In genomic region chr22:29469755-29470154, GRCh38 we compare ENCODE assay signal across 12 cellular contexts. TPM values are rescaled to one million over a fixed set of nuclear protein-coding genes. Genes with fewer than 3 reads are reported as not detected.
DNase-seq lines count a peak whose midpoint lies in the region; ATAC-seq and TF ChIP-seq lines count a peak whose summit lies in the region.
"Had no signal": no experiment of that assay in that cellular context is flagged by ENCODE, and none has a peak within 500 bp of the region (broad histone marks: within the 10 kb centered on the region; RNA-seq: fewer than 3 reads in every experiment).

No MANE protein-coding gene starts in this region.

- H3K4me3 Mint-ChIP-seq in CD4-positive, alpha-beta memory T cell: peak overlapping the region in 5 of 8 donors; percentile 18 to 78 (median 74)
- peak overlapping the region; percentile 66 for H3K4me3 Mint-ChIP-seq in memory B cell

- intact Hi-C loops in CD4-positive, alpha-beta memory T cell (cut with micrococcal nuclease): no loop called here
- intact Hi-C loops in breast epithelium (cut with DNase I; ENCODE audit: low total_unique reads) (no loop called here), ovary (cut with DNase I) (no loop called here)

- no peaks in the 10 kb centered on the region for H3K27me3 ChIP-seq in CD4-positive, alpha-beta memory T cell (ENCODE audit: insufficient read depth, low read length)
- H3K27me3 ChIP-seq in breast epithelium (no peaks in the 10 kb centered on the region), ovary (no peaks in the 10 kb centered on the region)
- H3K27me3 ChIP-seq: vagina had no signal

- POLR2A ChIA-PET in CD4-positive, alpha-beta memory T cell (lab: Charles Lee; ENCODE audit: partially characterized antibody): no interaction called here
- POLR2A ChIA-PET in HEK293 (lab: Yijun Ruan, JAX) (interaction anchor here (0.7 kb wide), 1 partner anchor 12 kb away, joined by 3 read pairs; no protein-coding TSS in a partner anchor), RWPE1 (lab: Yijun Ruan, JAX; ENCODE audit: low non-redundant PET) (interaction anchor here (0.8 kb wide), 1 partner anchor 152 kb away, joined by 3 read pairs; no protein-coding TSS in a partner anchor)

- H3K4me3 ChIP-seq in CD4-positive, alpha-beta memory T cell (ENCODE audit: low read length in 2 of 2): peak overlapping the region in 1 of 2 donors; percentile 38
- H3K4me3 ChIP-seq in HEK293 (ENCODE audit: low read depth, low read length) (peak overlapping the region; percentile 62), breast epithelium (peak overlapping the region in 2 of 3 donors; percentile 47 to 67), ovary (no peak overlapping the region)

- CTCF ChIA-PET in CD4-positive, alpha-beta memory T cell (lab: Charles Lee; ENCODE audit: partially characterized antibody): no interaction called here
- CTCF ChIA-PET in HEK293 (lab: Yijun Ruan, JAX): interaction anchor here (0.6 to 3.2 kb wide), 18 partner anchors 8 to 503 kb away, joined by 3 to 16 read pairs (median 4); partner anchors contain the start of gene THOC5
- CTCF ChIA-PET in RWPE1 (lab: Yijun Ruan, JAX): interaction anchor here (0.5 to 0.6 kb wide), 3 partner anchors 13 to 1026 kb away, joined by 3 to 7 read pairs (median 5); no protein-coding TSS in a partner anchor

- H3K9me3 Mint-ChIP-seq in CD4-positive, alpha-beta memory T cell: no peaks in the 10 kb centered on the region
- no peaks in the 10 kb centered on the region for H3K9me3 Mint-ChIP-seq in memory B cell

- ATAC-seq in memory B cell (ENCODE audit: low read depth): no peak

- H3K36me3 Mint-ChIP-seq in CD4-positive, alpha-beta memory T cell: no peaks in the 10 kb centered on the region
- H3K36me3 Mint-ChIP-seq in memory B cell: no peaks in the 10 kb centered on the region

- no peak for DNase-seq in CD4-positive, alpha-beta memory T cell
- DNase-seq in breast epithelium (ENCODE audit: low spot score in 2 of 2): no peak
- DNase-seq in memory B cell (ENCODE audit: low spot score in 2 of 2): no peak
- no peak for DNase-seq in anterior cingulate cortex (lab: John Stamatoyannopoulos, UW)
- DNase-seq in ovary: no peak
- DNase-seq in cerebellum (ENCODE audit: low spot score): no peak
- no peak for DNase-seq in RWPE1 (ENCODE audit: low spot score)
- DNase-seq: GF-D8, SIG-M5 had no signal

- no peak overlapping the region for H3K27ac ChIP-seq in CD4-positive, alpha-beta memory T cell (ENCODE audit: low read depth, low read length)
- H3K27ac ChIP-seq in HEK293 (ENCODE audit: extremely low read depth, low read depth, low read length) (no peak overlapping the region), breast epithelium (no peak overlapping the region), ovary (no peak overlapping the region), RWPE1 (no peak overlapping the region)
- H3K27ac ChIP-seq: vagina had no signal

- no peak for TF ChIP-seq EP300 in ovary (IDR thresholded peaks at IDR 0.05)

- H3K9me3 ChIP-seq in CD4-positive, alpha-beta memory T cell (ENCODE audit: control insufficient read depth in 1 of 2, low read length in 2 of 2): no peaks in the 10 kb centered on the region
- H3K9me3 ChIP-seq in HEK293 (ENCODE audit: control insufficient read depth, insufficient read depth, low read depth, low read length): no peaks in the 10 kb centered on the region
- H3K9me3 ChIP-seq in breast epithelium: no peaks in the 10 kb centered on the region
- no peaks in the 10 kb centered on the region for H3K9me3 ChIP-seq in ovary
- H3K9me3 ChIP-seq: vagina had no signal

- peaks cover 0 to 9% (median under 1%) of the 10 kb centered on the region in 4 donors for H3K4me1 Mint-ChIP-seq in CD4-positive, alpha-beta memory T cell
- peaks cover 6% of the 10 kb centered on the region for H3K4me1 Mint-ChIP-seq in memory B cell

- H3K27ac Mint-ChIP-seq in CD4-positive, alpha-beta memory T cell: peak overlapping the region in 2 of 7 donors; percentile 42 to 50
- no peak overlapping the region for H3K27ac Mint-ChIP-seq in memory B cell

- WGBS in ovary, 3 donors: 65 to 74% (median 73%) methylated on average over 9 of the region's 9 CpGs

- TF ChIP-seq POLR2A in breast epithelium (IDR thresholded peaks at IDR 0.05): no peak
- TF ChIP-seq POLR2A in ovary (IDR thresholded peaks at IDR 0.05): no peak

- peaks cover 5% of the 10 kb centered on the region for H3K4me1 ChIP-seq in CD4-positive, alpha-beta memory T cell (ENCODE audit: insufficient read depth, low read length)
- no peaks in the 10 kb centered on the region for H3K4me1 ChIP-seq in HEK293 (ENCODE audit: control insufficient read depth, insufficient read depth, low read length)
- no peaks in the 10 kb centered on the region for H3K4me1 ChIP-seq in breast epithelium
- no peaks in the 10 kb centered on the region for H3K4me1 ChIP-seq in ovary (ENCODE audit: insufficient read depth)

- no peaks in the 10 kb centered on the region for H3K36me3 ChIP-seq in CD4-positive, alpha-beta memory T cell (ENCODE audit: insufficient read depth, low read length)
- H3K36me3 ChIP-seq in HEK293 (ENCODE audit: control insufficient read depth in 2 of 2, insufficient read depth in 1 of 2, low read length in 2 of 2): no peaks in the 10 kb centered on the region
- H3K36me3 ChIP-seq in breast epithelium: no peaks in the 10 kb centered on the region
- H3K36me3 ChIP-seq in ovary: no peaks in the 10 kb centered on the region
- H3K36me3 ChIP-seq: vagina had no signal

- no peak for TF ChIP-seq CTCF in HEK293 (tag by site-specific recombination; IDR thresholded peaks at IDR 0.05)
- no peak for TF ChIP-seq CTCF in breast epithelium (IDR thresholded peaks at IDR 0.05)
- TF ChIP-seq CTCF in ovary (IDR thresholded peaks at IDR 0.05): no peak
- no peak for TF ChIP-seq CTCF in RWPE1 (conservative IDR thresholded peaks at IDR 0.05; ENCODE audit: low read depth)

- peaks cover 3% of the 10 kb centered on the region in 2 donors for H3K27me3 Mint-ChIP-seq in CD4-positive, alpha-beta memory T cell
- H3K27me3 Mint-ChIP-seq in memory B cell: peaks cover 4% of the 10 kb centered on the region

TF ChIP-seq in HEK293, 187 proteins besides CTCF, POLR2A, EP300 and RAD21:
- no peak for TF ChIP-seq ZNF223 (tag by site-specific recombination; IDR thresholded peaks at IDR 0.05)
- TF ChIP-seq ZNF501 (tag by site-specific recombination; IDR thresholded peaks at IDR 0.05): no peak
- TF ChIP-seq ZNF548 (tag by site-specific recombination; IDR thresholded peaks at IDR 0.05): no peak
- TF ChIP-seq ZNF664 (tag by site-specific recombination; IDR thresholded peaks at IDR 0.05): peak; percentile 73; the same call in 1 of the 2 replicates
- no peak for TF ChIP-seq KLF17 (tag by site-specific recombination; IDR thresholded peaks at IDR 0.05)
- TF ChIP-seq ZNF704 (tag by site-specific recombination; IDR thresholded peaks at IDR 0.05): no peak
- peak; percentile 90 for TF ChIP-seq ZNF335 (tag by site-specific recombination; conservative IDR thresholded peaks at IDR 0.05)
- TF ChIP-seq ZNF24 (tag by site-specific recombination; IDR thresholded peaks at IDR 0.05): no peak

RNA-seq across cellular contexts. Expression of gene NEFH, which starts 10.3 kb away (rescaled TPM):
- total RNA-seq in CD4-positive, alpha-beta memory T cell: under 1 TPM; 0.47 to 0.61 TPM
- polyA plus RNA-seq in CD4-positive, alpha-beta memory T cell: 1 to 10 TPM in 1 of 2 donors, not detected in 1; 1.1 TPM
- total RNA-seq in breast epithelium: under 1 TPM; 0.29 to 0.33 (median 0.32) TPM
- 10 to 100 TPM in 5 of 7 donors, 1 to 10 TPM in 2; 2.6 to 30.6 (median 12.4) TPM for total RNA-seq in ovary
- 10 to 100 TPM in 1 of 2 donors, 1 to 10 TPM in 1; 7.2 to 26.6 TPM for polyA plus RNA-seq in ovary
- 0.73 TPM for total RNA-seq in cerebellum

RNA-seq across cellular contexts. Expression of gene RFPL1, which starts 31.4 kb away (rescaled TPM):
- not detected for total RNA-seq in CD4-positive, alpha-beta memory T cell
- not detected for polyA plus RNA-seq in CD4-positive, alpha-beta memory T cell
- total RNA-seq in breast epithelium: not detected
- not detected for total RNA-seq in ovary
- not detected for polyA plus RNA-seq in ovary
- not detected for total RNA-seq in cerebellum
- total RNA-seq: endothelial cell of umbilical vein, vagina had no signal
- polyA plus RNA-seq: endothelial cell of umbilical vein had no signal
